In the genomic region with DNA sequence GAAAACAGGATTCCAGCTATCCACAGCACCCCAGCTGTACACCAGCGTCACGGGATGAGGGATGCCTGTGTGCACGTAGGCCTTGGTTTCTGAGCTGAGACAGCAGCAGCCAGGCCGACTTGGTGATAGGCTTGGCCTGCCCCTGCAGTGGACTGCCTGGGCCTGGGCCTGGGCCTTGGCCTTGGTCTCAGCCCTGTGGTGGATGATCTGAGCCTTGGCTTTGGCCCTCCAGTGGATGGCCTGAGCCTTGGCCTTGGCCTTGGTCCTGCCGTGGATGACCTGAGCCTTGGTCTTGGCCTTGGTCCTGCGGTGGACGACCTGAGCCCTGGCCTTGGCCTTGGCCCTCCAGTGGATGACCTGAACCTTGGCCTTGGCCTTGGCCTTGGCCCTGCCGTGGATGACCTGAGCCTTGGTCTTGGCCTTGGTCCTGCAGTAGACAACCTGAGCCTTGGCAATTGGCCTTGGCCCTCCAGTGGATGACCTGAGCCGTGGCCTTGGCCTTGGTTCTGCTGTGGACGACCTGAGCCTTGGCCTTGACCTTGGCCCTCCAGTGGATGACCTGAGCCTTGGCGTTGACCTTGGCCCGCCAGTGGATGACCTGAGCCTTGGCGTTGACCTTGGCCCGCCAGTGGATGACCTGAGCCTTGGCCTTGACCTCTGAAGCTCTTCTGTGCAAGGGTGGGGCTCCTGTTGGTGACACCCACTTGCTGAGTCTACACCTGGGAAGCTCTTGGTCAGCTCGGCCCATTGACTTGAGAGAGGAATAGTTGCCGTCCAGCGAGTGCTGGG, we compare ENCODE assay signal across 1 cellular context.
TF ChIP-seq lines count a peak whose summit lies in the region.

No MANE protein-coding gene starts in this region.

TF ChIP-seq in HepG2, 621 proteins besides CTCF, POLR2A, EP300 and RAD21 (continued from another document):
- TF ChIP-seq, protein P1, sequence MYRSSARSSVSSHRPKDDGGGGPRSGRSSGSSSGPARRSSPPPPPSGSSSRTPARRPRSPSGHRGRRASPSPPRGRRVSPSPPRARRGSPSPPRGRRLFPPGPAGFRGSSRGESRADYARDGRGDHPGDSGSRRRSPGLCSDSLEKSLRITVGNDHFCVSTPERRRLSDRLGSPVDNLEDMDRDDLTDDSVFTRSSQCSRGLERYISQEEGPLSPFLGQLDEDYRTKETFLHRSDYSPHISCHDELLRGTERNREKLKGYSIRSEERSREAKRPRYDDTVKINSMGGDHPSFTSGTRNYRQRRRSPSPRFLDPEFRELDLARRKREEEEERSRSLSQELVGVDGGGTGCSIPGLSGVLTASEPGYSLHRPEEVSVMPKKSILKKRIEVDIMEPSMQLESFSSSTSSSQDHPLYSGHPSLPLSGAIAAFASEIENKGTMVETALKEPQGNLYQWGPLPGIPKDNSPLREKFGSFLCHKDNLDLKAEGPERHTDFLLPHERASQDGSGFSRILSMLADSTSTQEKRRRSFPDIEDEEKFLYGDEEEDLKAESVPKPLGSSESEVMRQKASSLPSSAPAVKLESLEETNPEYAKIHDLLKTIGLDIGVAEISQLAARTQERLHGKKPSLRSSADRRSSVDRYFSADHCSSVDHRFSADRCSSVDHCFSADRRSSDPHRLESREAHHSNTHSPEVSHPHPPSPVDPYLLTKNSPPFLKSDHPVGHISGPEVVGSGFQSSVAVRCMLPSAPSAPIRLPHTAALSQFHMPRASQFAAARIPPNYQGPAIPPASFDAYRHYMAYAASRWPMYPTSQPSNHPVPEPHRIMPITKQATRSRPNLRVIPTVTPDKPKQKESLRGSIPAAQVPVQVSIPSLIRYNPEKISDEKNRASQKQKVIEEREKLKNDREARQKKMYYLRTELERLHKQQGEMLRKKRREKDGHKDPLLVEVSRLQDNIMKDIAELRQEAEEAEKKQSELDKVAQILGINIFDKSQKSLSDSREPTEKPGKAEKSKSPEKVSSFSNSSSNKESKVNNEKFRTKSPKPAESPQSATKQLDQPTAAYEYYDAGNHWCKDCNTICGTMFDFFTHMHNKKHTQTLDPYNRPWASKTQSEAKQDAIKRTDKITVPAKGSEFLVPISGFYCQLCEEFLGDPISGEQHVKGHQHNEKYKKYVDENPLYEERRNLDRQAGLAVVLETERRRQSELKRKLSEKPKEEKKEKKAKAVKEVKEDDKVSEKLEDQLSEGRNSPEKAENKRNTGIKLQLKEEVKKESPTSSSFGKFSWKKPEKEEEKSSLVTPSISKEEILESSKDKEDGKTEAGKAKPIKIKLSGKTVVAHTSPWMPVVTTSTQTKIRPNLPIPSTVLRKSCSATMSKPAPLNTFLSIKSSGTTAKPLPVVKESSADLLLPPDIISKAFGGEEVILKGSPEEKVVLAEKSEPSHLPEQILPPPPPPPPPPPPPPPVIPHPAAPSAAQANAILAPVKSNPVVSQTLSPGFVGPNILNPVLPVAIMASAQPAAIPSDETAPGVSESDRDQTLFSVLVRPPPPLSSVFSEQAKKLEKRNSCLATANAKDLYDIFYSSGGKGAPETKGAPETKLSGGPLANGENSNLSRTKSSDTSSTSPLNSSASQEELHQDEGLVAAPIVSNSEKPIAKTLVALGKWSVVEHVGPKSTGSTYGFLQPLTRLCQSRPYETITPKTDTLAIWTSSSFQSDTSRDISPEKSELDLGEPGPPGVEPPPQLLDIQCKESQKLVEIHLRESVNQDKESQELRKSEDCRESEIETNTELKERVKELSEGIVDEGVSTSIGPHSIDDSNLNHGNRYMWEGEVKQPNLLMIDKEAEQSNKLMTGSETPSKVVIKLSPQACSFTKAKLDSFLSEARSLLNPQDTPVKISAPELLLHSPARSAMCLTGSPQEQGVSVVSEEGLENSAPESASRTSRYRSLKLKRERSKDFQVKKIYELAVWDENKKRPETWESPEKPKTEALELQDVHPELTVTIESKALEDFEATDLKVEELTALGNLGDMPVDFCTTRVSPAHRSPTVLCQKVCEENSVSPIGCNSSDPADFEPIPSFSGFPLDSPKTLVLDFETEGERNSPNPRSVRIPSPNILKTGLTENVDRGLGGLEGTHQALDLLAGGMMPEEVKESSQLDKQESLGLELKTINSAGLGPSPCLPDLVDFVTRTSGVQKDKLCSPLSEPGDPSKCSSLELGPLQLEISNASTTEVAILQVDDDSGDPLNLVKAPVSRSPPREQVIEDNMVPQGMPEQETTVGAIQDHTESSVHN (CRISPR knock-in tag; IDR thresholded peaks at IDR 0.05): peak; percentile 17; the same call in 1 of the 2 replicates
- TF ChIP-seq ZNF660 (CRISPR knock-in tag; IDR thresholded peaks at IDR 0.05; ENCODE audit: borderline replicate concordance, low read depth) (no peak), KMT2A (CRISPR knock-in tag; IDR thresholded peaks at IDR 0.05) (no peak)
- TF ChIP-seq, protein P2, sequence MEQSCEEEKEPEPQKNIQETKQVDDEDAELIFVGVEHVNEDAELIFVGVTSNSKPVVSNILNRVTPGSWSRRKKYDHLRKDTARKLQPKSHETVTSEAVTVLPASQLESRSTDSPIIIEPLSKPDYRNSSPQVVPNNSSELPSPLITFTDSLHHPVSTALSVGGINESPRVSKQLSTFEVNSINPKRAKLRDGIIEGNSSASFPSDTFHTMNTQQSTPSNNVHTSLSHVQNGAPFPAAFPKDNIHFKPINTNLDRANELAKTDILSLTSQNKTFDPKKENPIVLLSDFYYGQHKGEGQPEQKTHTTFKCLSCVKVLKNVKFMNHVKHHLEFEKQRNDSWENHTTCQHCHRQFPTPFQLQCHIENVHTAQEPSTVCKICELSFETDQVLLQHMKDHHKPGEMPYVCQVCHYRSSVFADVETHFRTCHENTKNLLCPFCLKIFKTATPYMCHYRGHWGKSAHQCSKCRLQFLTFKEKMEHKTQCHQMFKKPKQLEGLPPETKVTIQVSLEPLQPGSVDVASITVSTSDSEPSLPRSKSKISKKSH (CRISPR knock-in tag; IDR thresholded peaks at IDR 0.05; ENCODE audit: borderline replicate concordance): no peak
